ENCODE assay signal across 8 cellular contexts in genomic region chr17:82292251-82293154, GRCh38. TPM values are rescaled to one million over a fixed set of nuclear protein-coding genes. Genes with fewer than 3 reads are reported as not detected.
DNase-seq lines count a peak whose midpoint lies in the region; ATAC-seq and TF ChIP-seq lines count a peak whose summit lies in the region.

No MANE protein-coding gene starts in this region.

- TF ChIP-seq CTCF in dorsolateral prefrontal cortex (IDR thresholded peaks at IDR 0.05 in 54 of 56, conservative IDR thresholded peaks at IDR 0.05 in 2 of 56; ENCODE audit: low read depth in 1 of 56, partially characterized antibody in 56 of 56), result peak in 3 of 56 donors; percentile 6 to 17 (median 13)
- TF ChIP-seq CTCF in liver (IDR thresholded peaks at IDR 0.05; ENCODE audit: low read depth, low read length, missing input control), result no peak

- H3K9ac ChIP-seq in liver (ENCODE audit: low read depth in 1 of 2, low read length in 2 of 2), result peak overlapping the region; percentile 60 to 98

- peaks cover 4 to 36% (median 26%) of the 10 kb centered on the region in 4 donors for H3K4me1 ChIP-seq in liver (ENCODE audit: control insufficient read depth in 4 of 4, insufficient read depth in 4 of 4, low read length in 3 of 4)

- H3K9me3 ChIP-seq in liver (ENCODE audit: control insufficient read depth in 4 of 4, low read length in 3 of 4), result no peaks in the 10 kb centered on the region

- peak overlapping the region; percentile 84 to 99 (median 95) for H3K27ac ChIP-seq in dorsolateral prefrontal cortex
- peak overlapping the region; percentile 94 to 99 for H3K27ac ChIP-seq in liver (ENCODE audit: low read depth in 1 of 2, low read length in 2 of 2)

- H3K4me3 ChIP-seq in dorsolateral prefrontal cortex (peak overlapping the region; percentile 65 to 100 (median 93)), liver (ENCODE audit: low read depth in 1 of 3, low read length in 3 of 3) (peak overlapping the region; percentile 68 to 97 (median 82))

- peak in 1 of 2 donors; percentile 11 for TF ChIP-seq RAD21 in liver (IDR thresholded peaks at IDR 0.05)

- H3K27me3 ChIP-seq in dorsolateral prefrontal cortex (no peaks in the 10 kb centered on the region), liver (ENCODE audit: control insufficient read depth in 4 of 4, insufficient read depth in 4 of 4, low read length in 3 of 4) (no peaks in the 10 kb centered on the region)

- 4% methylated on average over 86 of the region's 86 CpGs for WGBS in liver

- DNase-seq in CD1c-positive myeloid dendritic cell (ENCODE audit: extremely low spot score) (peak; percentile 97), NCI-H748 treated with DMSO at 0.1 percent for 48 hours (lab: John Stamatoyannopoulos, UW) (peak; percentile 97), dorsolateral prefrontal cortex (peak; percentile 92 to 98 (median 96))
- peak; percentile 87 to 89 for DNase-seq in activated CD4-positive, alpha-beta T cell treated with anti-CD3 and anti-CD28 coated beads, Interleukin-2, amount 50 U/mL, for 4 hours
- DNase-seq in stimulated activated CD4-positive, alpha-beta T cell treated with anti-CD3 and anti-CD28 coated beads, Interleukin-4, amount 100 ng/mL, for 1 hour, result peak; percentile 90

- intact Hi-C loops in dorsolateral prefrontal cortex (cut with DNase I), result loop anchor here (2.0 to 10.0 kb wide), 3 partner anchors 20 to 760 kb away; partner anchors contain the start of genes CSNK1D (in 1 of the 2), DCXR (in 1 of the 2) and RAC3 (in 1 of the 2)

- ATAC-seq in GM19397 (IDR thresholded peaks at IDR 0.05; ENCODE audit: unreplicated experiment) (peak; percentile 90), HG03565 (IDR thresholded peaks at IDR 0.05; ENCODE audit: unreplicated experiment) (peak; percentile 88)

- H3K36me3 ChIP-seq in liver (ENCODE audit: control insufficient read depth in 4 of 4, insufficient read depth in 3 of 4, low read depth in 1 of 4, low read length in 3 of 4), result no peaks in the 10 kb centered on the region

TF ChIP-seq in liver, 16 proteins besides CTCF, POLR2A, EP300 and RAD21:
- TF ChIP-seq MAX (IDR thresholded peaks at IDR 0.05) (peak; percentile 38), NR2F2 (IDR thresholded peaks at IDR 0.05) (peak; percentile 16), YY1 (IDR thresholded peaks at IDR 0.05) (peak; percentile 96), RXRA (IDR thresholded peaks at IDR 0.05) (peak; percentile 29 to 50), ZBTB33 (IDR thresholded peaks at IDR 0.05) (no peak), JUND (IDR thresholded peaks at IDR 0.05) (no peak), EGR1 (IDR thresholded peaks at IDR 0.05; ENCODE audit: low read depth in 2 of 2) (peak in 1 of 2 donors; percentile 28), SP1 (IDR thresholded peaks at IDR 0.05) (peak; percentile 85), GABPA (IDR thresholded peaks at IDR 0.05 in 1 of 2, conservative IDR thresholded peaks at IDR 0.05 in 1 of 2) (peak in 1 of 2 donors; percentile 81), FOXA2 (IDR thresholded peaks at IDR 0.05) (no peak)
- TF ChIP-seq, protein P1, sequence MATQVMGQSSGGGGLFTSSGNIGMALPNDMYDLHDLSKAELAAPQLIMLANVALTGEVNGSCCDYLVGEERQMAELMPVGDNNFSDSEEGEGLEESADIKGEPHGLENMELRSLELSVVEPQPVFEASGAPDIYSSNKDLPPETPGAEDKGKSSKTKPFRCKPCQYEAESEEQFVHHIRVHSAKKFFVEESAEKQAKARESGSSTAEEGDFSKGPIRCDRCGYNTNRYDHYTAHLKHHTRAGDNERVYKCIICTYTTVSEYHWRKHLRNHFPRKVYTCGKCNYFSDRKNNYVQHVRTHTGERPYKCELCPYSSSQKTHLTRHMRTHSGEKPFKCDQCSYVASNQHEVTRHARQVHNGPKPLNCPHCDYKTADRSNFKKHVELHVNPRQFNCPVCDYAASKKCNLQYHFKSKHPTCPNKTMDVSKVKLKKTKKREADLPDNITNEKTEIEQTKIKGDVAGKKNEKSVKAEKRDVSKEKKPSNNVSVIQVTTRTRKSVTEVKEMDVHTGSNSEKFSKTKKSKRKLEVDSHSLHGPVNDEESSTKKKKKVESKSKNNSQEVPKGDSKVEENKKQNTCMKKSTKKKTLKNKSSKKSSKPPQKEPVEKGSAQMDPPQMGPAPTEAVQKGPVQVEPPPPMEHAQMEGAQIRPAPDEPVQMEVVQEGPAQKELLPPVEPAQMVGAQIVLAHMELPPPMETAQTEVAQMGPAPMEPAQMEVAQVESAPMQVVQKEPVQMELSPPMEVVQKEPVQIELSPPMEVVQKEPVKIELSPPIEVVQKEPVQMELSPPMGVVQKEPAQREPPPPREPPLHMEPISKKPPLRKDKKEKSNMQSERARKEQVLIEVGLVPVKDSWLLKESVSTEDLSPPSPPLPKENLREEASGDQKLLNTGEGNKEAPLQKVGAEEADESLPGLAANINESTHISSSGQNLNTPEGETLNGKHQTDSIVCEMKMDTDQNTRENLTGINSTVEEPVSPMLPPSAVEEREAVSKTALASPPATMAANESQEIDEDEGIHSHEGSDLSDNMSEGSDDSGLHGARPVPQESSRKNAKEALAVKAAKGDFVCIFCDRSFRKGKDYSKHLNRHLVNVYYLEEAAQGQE (IDR thresholded peaks at IDR 0.05), result peak; percentile 48

RNA-seq across cellular contexts. Expression of gene CSNK1D, which starts 19.0 kb away (rescaled TPM):
- total RNA-seq in dorsolateral prefrontal cortex (100 to 1,000 TPM in 117 of 120 experiments, 10 to 100 TPM in 3; 96.2 to 160 (median 125) TPM), liver (10 to 100 TPM; 22.0 to 49.0 TPM)
- 10 to 100 TPM; 29.0 to 39.3 TPM for polyA plus RNA-seq in liver

RNA-seq across cellular contexts. Expression of gene CD7, which starts 24.9 kb away (rescaled TPM):
- 1 to 10 TPM in 24 of 120 experiments, under 1 TPM in 50, not detected in 46; 0.24 to 2.2 (median 0.71) TPM for total RNA-seq in dorsolateral prefrontal cortex
- total RNA-seq in liver, result 1 to 10 TPM; 1.4 to 1.5 TPM
- polyA plus RNA-seq in liver, result 1 to 10 TPM; 1.0 to 1.4 TPM

RNA-seq across cellular contexts. Expression of gene SECTM1, which starts 41.1 kb away (rescaled TPM):
- 10 to 100 TPM in 3 of 120 experiments, 1 to 10 TPM in 85, under 1 TPM in 30, not detected in 2; 0.33 to 16.8 (median 1.9) TPM for total RNA-seq in dorsolateral prefrontal cortex
- total RNA-seq in liver, result 10 to 100 TPM in 1 of 2 donors, 1 to 10 TPM in 1; 3.6 to 14.2 TPM
- polyA plus RNA-seq in liver, result 1 to 10 TPM; 1.3 to 5.7 TPM

Comparison
In these comparisons a context has a peak if more than half of its experiments do, and no peak if none do; other contexts are left out.
1. Peak in every context shown above with its lines: DNase-seq, ATAC-seq, H3K4me3 ChIP-seq and H3K27ac ChIP-seq.